13 cellular contexts compared by ENCODE assay signal in the genomic region with DNA sequence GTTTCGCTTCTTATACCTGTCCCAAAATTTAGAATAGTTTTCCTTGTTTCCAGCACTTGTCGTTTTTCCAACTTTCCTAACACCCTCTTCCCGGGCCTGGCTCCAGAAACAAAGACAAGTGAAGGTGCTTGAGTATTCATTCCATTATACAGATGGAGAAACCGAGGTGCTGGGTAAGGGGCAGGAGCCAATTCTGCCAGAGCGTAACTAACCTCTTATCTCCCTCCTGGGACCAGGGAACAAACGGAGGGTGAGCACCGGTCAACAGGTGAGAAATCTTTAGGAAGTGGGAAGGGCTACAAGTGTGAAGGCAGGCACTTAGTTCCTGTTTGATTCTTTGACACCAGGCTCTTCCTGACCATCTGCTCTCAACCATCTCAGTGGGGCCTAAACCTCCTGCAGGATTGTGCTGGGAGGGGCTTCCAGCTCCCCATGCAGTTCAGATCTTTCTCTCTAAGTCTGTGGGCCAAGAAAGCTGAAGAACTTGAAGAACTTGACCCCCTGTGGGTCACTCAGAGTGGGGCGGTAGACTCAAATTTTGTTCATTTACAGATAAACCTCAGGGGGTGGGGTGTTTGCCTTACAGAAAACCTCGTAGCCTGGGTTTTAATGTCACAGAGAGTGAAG. TPM values are rescaled to one million over a fixed set of nuclear protein-coding genes. Genes with fewer than 3 reads are reported as not detected.
DNase-seq lines count a peak whose midpoint lies in the region; ATAC-seq and TF ChIP-seq lines count a peak whose summit lies in the region.
"Had no signal": no experiment of that assay in that cellular context is flagged by ENCODE, and none has a peak within 500 bp of the region (broad histone marks: within the 10 kb centered on the region; RNA-seq: fewer than 3 reads in every experiment).

No MANE protein-coding gene starts in this region.

- peak; percentile 17 for ATAC-seq in stimulated activated naive CD8-positive, alpha-beta T cell treated with anti-CD3 and anti-CD28 coated beads, Interleukin-15, amount 100 ng/mL, for 72 hours
- ATAC-seq in stimulated activated naive CD8-positive, alpha-beta T cell treated with anti-CD3 and anti-CD28 coated beads, Interleukin-15, Interleukin-2, amounts not matched to agents 100 U/mL and 50 U/mL, for 24 hours, result no peak
- no peak for ATAC-seq in HG02973 (IDR thresholded peaks at IDR 0.05; ENCODE audit: unreplicated experiment)
- ATAC-seq in HG02938 (IDR thresholded peaks at IDR 0.05; ENCODE audit: unreplicated experiment), result no peak
- ATAC-seq: esophagus mucosa had no signal

- H2BK120ac ChIP-seq in neuronal stem cell (ENCODE audit: low read depth, low read length), result no peak overlapping the region

- H3K27me3 ChIP-seq in esophagus (ENCODE audit: control insufficient read depth in 1 of 2, insufficient read depth in 2 of 2, low read length in 2 of 2), result no peaks in the 10 kb centered on the region
- no peaks in the 10 kb centered on the region for H3K27me3 ChIP-seq in neuronal stem cell (ENCODE audit: control insufficient read depth in 3 of 3, insufficient read depth in 3 of 3, low read depth in 1 of 3, low read length in 3 of 3)
- no peaks in the 10 kb centered on the region for H3K27me3 ChIP-seq in vagina
- H3K27me3 ChIP-seq: BE2C had no signal

- no peak overlapping the region for H2BK12ac ChIP-seq in neuronal stem cell (ENCODE audit: low read length)

- H3K4me1 ChIP-seq in esophagus (ENCODE audit: control insufficient read depth in 2 of 2, insufficient read depth in 2 of 2, low read length in 1 of 2) (peaks cover 15 to 38% of the 10 kb centered on the region in 2 donors), neuronal stem cell (ENCODE audit: control insufficient read depth in 2 of 2, insufficient read depth in 1 of 2, low read depth in 1 of 2, low read length in 2 of 2) (peaks cover 46 to 54% of the 10 kb centered on the region in 2 donors), vagina (peaks cover 84% of the 10 kb centered on the region)

- H3K9me3 ChIP-seq in esophagus (ENCODE audit: control insufficient read depth in 2 of 2, insufficient read depth in 1 of 2, low read depth in 1 of 2, low read length in 1 of 2) (no peaks in the 10 kb centered on the region), neuronal stem cell (replicated peaks in 1 of 2; ENCODE audit: control insufficient read depth in 2 of 2, insufficient read depth in 1 of 2, low read depth in 1 of 2, low read length in 2 of 2) (no peaks in the 10 kb centered on the region), vagina (no peaks in the 10 kb centered on the region)
- H3K9me3 ChIP-seq: BE2C had no signal

- H3K36me3 ChIP-seq in esophagus (ENCODE audit: control insufficient read depth in 2 of 2, insufficient read depth in 2 of 2, low read length in 1 of 2) (no peaks in the 10 kb centered on the region), neuronal stem cell (replicated peaks in 1 of 2; ENCODE audit: control insufficient read depth in 2 of 2, insufficient read depth in 2 of 2, low read length in 2 of 2) (no peaks in the 10 kb centered on the region), vagina (no peaks in the 10 kb centered on the region)
- H3K36me3 ChIP-seq: BE2C had no signal

- peaks cover 47% of the 10 kb centered on the region for H3K27me3 Mint-ChIP-seq in stimulated activated naive CD8-positive, alpha-beta T cell treated with anti-CD3 and anti-CD28 coated beads, Interleukin-15, amount 100 ng/mL, for 72 hours

- H3K27ac Mint-ChIP-seq in stimulated activated naive CD8-positive, alpha-beta T cell treated with anti-CD3 and anti-CD28 coated beads, Interleukin-15, amount 100 ng/mL, for 72 hours, result peak overlapping the region in 1 of 2 donors; percentile 17

- H3K27ac ChIP-seq in esophagus (ENCODE audit: low read depth in 2 of 2, low read length in 1 of 2) (peak overlapping the region; percentile 63 to 67), neuronal stem cell (replicated peaks; ENCODE audit: low read length) (no peak overlapping the region), vagina (peak overlapping the region; percentile 55)

- H3K79me1 ChIP-seq in neuronal stem cell (ENCODE audit: low read depth, low read length), result no peaks in the 10 kb centered on the region

- H3K14ac ChIP-seq in neuronal stem cell (ENCODE audit: low read length), result no peak overlapping the region

- H3K18ac ChIP-seq in neuronal stem cell (ENCODE audit: low read length), result no peak overlapping the region

- no peak overlapping the region for H3K23ac ChIP-seq in neuronal stem cell (ENCODE audit: low read depth, low read length, poor library complexity)

- H2AFZ ChIP-seq in neuronal stem cell (ENCODE audit: low read length), result peak overlapping the region; percentile 58

- TF ChIP-seq POLR2A in vagina (IDR thresholded peaks at IDR 0.05), result no peak

- intact Hi-C loops in vagina (cut with DNase I), result loop anchor here (5.0 to 10.0 kb wide), 2 partner anchors 93 to 351 kb away; no protein-coding TSS in a partner anchor

- H2BK15ac ChIP-seq in neuronal stem cell (ENCODE audit: low read length), result no peak overlapping the region

- no peak overlapping the region for H3K4me3 Mint-ChIP-seq in stimulated activated naive CD8-positive, alpha-beta T cell treated with anti-CD3 and anti-CD28 coated beads, Interleukin-15, amount 100 ng/mL, for 72 hours

- no peak overlapping the region for H2AK5ac ChIP-seq in neuronal stem cell (ENCODE audit: low read depth, low read length)

- WGBS in esophagus, 2 donors, result 68 to 75% methylated on average over 9 of the region's 9 CpGs
- WGBS in neuronal stem cell (ENCODE audit: extremely low coverage in 2 of 2, insufficient read length in 2 of 2, insufficient replicate concordance in 1 of 2), 2 donors, result no CpG with 5 or more reads among the region's 9 CpGs

- no peak overlapping the region for H3K4me2 ChIP-seq in neuronal stem cell (ENCODE audit: insufficient read depth, low read length, poor library complexity, severe bottlenecking)

- TF ChIP-seq CTCF in vagina (IDR thresholded peaks at IDR 0.05), result no peak

- H4K91ac ChIP-seq in neuronal stem cell (ENCODE audit: low read depth, low read length, poor library complexity), result no peak overlapping the region

- no peak overlapping the region for H3K4ac ChIP-seq in neuronal stem cell (ENCODE audit: low read length)

- H2BK5ac ChIP-seq in neuronal stem cell (ENCODE audit: low read length), result no peak overlapping the region

- no peak for DNase-seq in stimulated activated naive CD8-positive, alpha-beta T cell treated with anti-CD3 and anti-CD28 coated beads, Interleukin-15, amount 100 ng/mL, for 72 hours
- DNase-seq in stimulated activated naive CD8-positive, alpha-beta T cell treated with anti-CD3 and anti-CD28 coated beads, Interleukin-15, Interleukin-2, amounts not matched to agents 100 U/mL and 50 U/mL, for 24 hours, result no peak
- DNase-seq in neuronal stem cell (ENCODE audit: low spot score) (no peak), vagina (ENCODE audit: extremely low spot score in 2 of 2) (no peak), superior temporal gyrus (ENCODE audit: extremely low spot score) (no peak)
- DNase-seq: activated CD8-positive, alpha-beta memory T cell treated with anti-CD3 and anti-CD28 coated beads, Interleukin-2, amount 50 U/mL, for 48 hours; BE2C; KG1; NCI-H2171 had no signal

- H3K9me3 Mint-ChIP-seq in stimulated activated naive CD8-positive, alpha-beta T cell treated with anti-CD3 and anti-CD28 coated beads, Interleukin-15, amount 100 ng/mL, for 72 hours, result no peaks in the 10 kb centered on the region

- H3K9ac ChIP-seq in neuronal stem cell (ENCODE audit: low read depth, low read length, poor library complexity), result no peak overlapping the region

- peaks cover 19% of the 10 kb centered on the region for H3K4me1 Mint-ChIP-seq in stimulated activated naive CD8-positive, alpha-beta T cell treated with anti-CD3 and anti-CD28 coated beads, Interleukin-15, amount 100 ng/mL, for 72 hours

- H3K4me3 ChIP-seq in esophagus (ENCODE audit: low read depth in 1 of 2, low read length in 2 of 2), result no peak overlapping the region
- no peak overlapping the region for H3K4me3 ChIP-seq in neuronal stem cell (ENCODE audit: low read length in 2 of 2)
- no peak overlapping the region for H3K4me3 ChIP-seq in vagina

- H4K8ac ChIP-seq in neuronal stem cell (ENCODE audit: low read depth, low read length), result no peak overlapping the region

RNA-seq across cellular contexts. Expression of a gene that starts 8.7 kb away (rescaled TPM):
- 10 to 100 TPM; 12.6 to 25.5 TPM for polyA plus RNA-seq in esophagus
- polyA plus RNA-seq in neuronal stem cell (2013, experiment 1 of 2), result 1.2 TPM
- polyA plus RNA-seq in neuronal stem cell (2013, experiment 2 of 2), result 1.1 TPM
- 38.3 TPM for total RNA-seq in vagina
